1 cellular context compared by ENCODE assay signal in genomic region chr14:80956105-80956504, GRCh38.
TF ChIP-seq lines count a peak whose summit lies in the region.

No MANE protein-coding gene starts in this region.

TF ChIP-seq in K562, 482 proteins besides CTCF, POLR2A, EP300 and RAD21:
- TF ChIP-seq ZNF384 (IDR thresholded peaks at IDR 0.05; ENCODE audit: low read depth, low read length) (no peak), MAFK (IDR thresholded peaks at IDR 0.05; ENCODE audit: low read length) (peak; percentile 95), POLR2B (IDR thresholded peaks at IDR 0.05; ENCODE audit: low read depth, partially characterized antibody) (no peak), L3MBTL2 (IDR thresholded peaks at IDR 0.05) (no peak), ZNF316 (IDR thresholded peaks at IDR 0.05) (peak; percentile 94), C11orf30 (IDR thresholded peaks at IDR 0.05; ENCODE audit: low read depth) (peak; percentile 92), NR1H2 (CRISPR knock-in tag; IDR thresholded peaks at IDR 0.05) (no peak), MAFF (IDR thresholded peaks at IDR 0.05; ENCODE audit: low read length) (peak; percentile 97), NKRF (IDR thresholded peaks at IDR 0.05; ENCODE audit: borderline replicate concordance) (no peak), MAFG (tag; conservative IDR thresholded peaks at IDR 0.05) (peak; percentile 91)
